ENCODE assay signal across 9 cellular contexts in genomic region chr9:749712-750111, GRCh38.
DNase-seq lines count a peak whose midpoint lies in the region; ATAC-seq and TF ChIP-seq lines count a peak whose summit lies in the region.
"Had no signal": no experiment of that assay in that cellular context is flagged by ENCODE, and none has a peak within 500 bp of the region (broad histone marks: within the 10 kb centered on the region; RNA-seq: fewer than 3 reads in every experiment).

No MANE protein-coding gene starts in this region.

- no peaks in the 10 kb centered on the region for H3K36me3 Mint-ChIP-seq in CD8-positive, alpha-beta memory T cell
- no peaks in the 10 kb centered on the region for H3K36me3 Mint-ChIP-seq in activated T-helper 1 cell treated with anti-CD3 and anti-CD28 coated beads, Interleukin-12 subunit alpha, Interleukin-12 subunit beta, Interleukin-2, Interleukin-4 antibody, amounts not matched to agents 30 ng/mL and 10 ng/mL and 1 ng/mL, durations not matched to agents 14 hours and 24 hours and 36 hours (ENCODE audit: low read depth)
- peaks cover 16% of the 10 kb centered on the region for H3K36me3 Mint-ChIP-seq in neural progenitor cell

- H3K4me3 Mint-ChIP-seq in CD8-positive, alpha-beta memory T cell = peak overlapping the region in 5 of 7 donors; percentile 17 to 68 (median 51)
- H3K4me3 Mint-ChIP-seq in activated T-helper 1 cell treated with anti-CD3 and anti-CD28 coated beads, Interleukin-12 subunit alpha, Interleukin-12 subunit beta, Interleukin-2, Interleukin-4 antibody, amounts not matched to agents 30 ng/mL and 10 ng/mL and 1 ng/mL, durations not matched to agents 14 hours and 24 hours and 36 hours = peak overlapping the region; percentile 33
- H3K4me3 Mint-ChIP-seq in neural progenitor cell = no peak overlapping the region

- H2AFZ ChIP-seq in IMR-90 (replicated peaks; ENCODE audit: low read length, poor library complexity) (no peak overlapping the region), neural progenitor cell (replicated peaks) (no peak overlapping the region)

- BruUV-seq in IMR-90 (replicated peaks; lab: Mats Ljungman, UMichigan) = no TSS peak

- peak overlapping the region; percentile 51; the same call in 1 of the 2 replicates for H3K4ac ChIP-seq in IMR-90 (ENCODE audit: low read depth, low read length)

- H3K4me1 ChIP-seq in CD8-positive, alpha-beta memory T cell (ENCODE audit: insufficient read depth, low read length) = peaks cover 32% of the 10 kb centered on the region
- H3K4me1 ChIP-seq in IMR-90 (ENCODE audit: control insufficient read depth, insufficient read depth, low read length) = peaks cover 20% of the 10 kb centered on the region
- H3K4me1 ChIP-seq in neural progenitor cell = no peaks in the 10 kb centered on the region

- no peak for TF ChIP-seq RAD21 in IMR-90 (IDR thresholded peaks at IDR 0.05; ENCODE audit: low read length)

- no peak overlapping the region for H3K4me3 ChIP-seq in CD8-positive, alpha-beta memory T cell (ENCODE audit: low read length)
- no peak overlapping the region for H3K4me3 ChIP-seq in IMR-90 (ENCODE audit: insufficient read depth, low read depth, low read length)
- H3K4me3 ChIP-seq in neural progenitor cell = no peak overlapping the region
- H3K4me3 ChIP-seq: K562 had no signal

- H2AK5ac ChIP-seq in IMR-90 (ENCODE audit: low read depth, low read length) = peak overlapping the region; percentile 86

- H4K5ac ChIP-seq in IMR-90 (ENCODE audit: low read depth, low read length) = peak overlapping the region; percentile 29; the same call in 1 of the 2 replicates

- CTCF ChIA-PET in CD8-positive, alpha-beta memory T cell (lab: Charles Lee) = interaction anchor here (1.7 kb wide), 1 partner anchor 8 kb away, joined by 3 read pairs; no protein-coding TSS in a partner anchor
- CTCF ChIA-PET in IMR-90 (lab: Yijun Ruan, JAX) = no interaction called here

- peak overlapping the region in 4 of 8 donors; percentile 5 to 47 (median 18) for H3K27ac Mint-ChIP-seq in CD8-positive, alpha-beta memory T cell
- H3K27ac Mint-ChIP-seq in activated T-helper 1 cell treated with anti-CD3 and anti-CD28 coated beads, Interleukin-12 subunit alpha, Interleukin-12 subunit beta, Interleukin-2, Interleukin-4 antibody, amounts not matched to agents 30 ng/mL and 10 ng/mL and 1 ng/mL, durations not matched to agents 14 hours and 24 hours and 36 hours = no peak overlapping the region
- no peak overlapping the region for H3K27ac Mint-ChIP-seq in neural progenitor cell

- 0 out of 2 replicates have a peak overlapping the region, but pooled peaks have one; percentile 25 for H3K23ac ChIP-seq in IMR-90 (ENCODE audit: low read depth, low read length)

- peaks cover 28 to 45% (median 45%) of the 10 kb centered on the region in 3 donors for H3K4me1 Mint-ChIP-seq in CD8-positive, alpha-beta memory T cell
- H3K4me1 Mint-ChIP-seq in activated T-helper 1 cell treated with anti-CD3 and anti-CD28 coated beads, Interleukin-12 subunit alpha, Interleukin-12 subunit beta, Interleukin-2, Interleukin-4 antibody, amounts not matched to agents 30 ng/mL and 10 ng/mL and 1 ng/mL, durations not matched to agents 14 hours and 24 hours and 36 hours (ENCODE audit: low read depth) = peaks cover 41% of the 10 kb centered on the region
- H3K4me1 Mint-ChIP-seq in neural progenitor cell = peaks cover 16% of the 10 kb centered on the region

- H3F3A ChIP-seq in neural progenitor cell (ENCODE audit: low read depth) = no peaks in the 10 kb centered on the region

- no peak for ATAC-seq in IMR-90 (ENCODE audit: low read depth)
- no peak for ATAC-seq in HG03025 (IDR thresholded peaks at IDR 0.05; ENCODE audit: low FRiP score, unreplicated experiment)
- ATAC-seq: K562 had no signal

- intact Hi-C loops in IMR-90 (cut with micrococcal nuclease) = loop anchor here (5.0 kb wide), 1 partner anchor 312 kb away; no protein-coding TSS in a partner anchor
- intact Hi-C loops in activated T-helper 1 cell treated with anti-CD3 and anti-CD28 coated beads, Interleukin-12 subunit alpha, Interleukin-12 subunit beta, Interleukin-2, Interleukin-4 antibody, amounts not matched to agents 30 ng/mL and 10 ng/mL and 1 ng/mL, durations not matched to agents 14 hours and 24 hours and 36 hours (cut with micrococcal nuclease) = loop anchor here (5.0 kb wide), 1 partner anchor 42 kb away; no protein-coding TSS in a partner anchor

- peaks cover 7% of the 10 kb centered on the region for H3K9me1 ChIP-seq in IMR-90 (ENCODE audit: insufficient read depth, low read length)

- H3K9me3 Mint-ChIP-seq in CD8-positive, alpha-beta memory T cell = no peaks in the 10 kb centered on the region
- no peaks in the 10 kb centered on the region for H3K9me3 Mint-ChIP-seq in activated T-helper 1 cell treated with anti-CD3 and anti-CD28 coated beads, Interleukin-12 subunit alpha, Interleukin-12 subunit beta, Interleukin-2, Interleukin-4 antibody, amounts not matched to agents 30 ng/mL and 10 ng/mL and 1 ng/mL, durations not matched to agents 14 hours and 24 hours and 36 hours
- no peaks in the 10 kb centered on the region for H3K9me3 Mint-ChIP-seq in neural progenitor cell

- H4K20me1 ChIP-seq in IMR-90 (ENCODE audit: insufficient read depth, low read length) = no peaks in the 10 kb centered on the region
- no peaks in the 10 kb centered on the region for H4K20me1 ChIP-seq in neural progenitor cell (ENCODE audit: low read depth)

- peaks cover 0 to 24% of the 10 kb centered on the region in 2 experiments; a peak in 1 of 4 replicates for H3K79me1 ChIP-seq in IMR-90 (ENCODE audit: low read depth in 1 of 2, low read length in 2 of 2)

- TF ChIP-seq CTCF in IMR-90 (conservative IDR thresholded peaks at IDR 0.05; ENCODE audit: low read depth, low read length) (no peak), neural progenitor cell (IDR thresholded peaks at IDR 0.05) (no peak)

- POLR2A ChIA-PET in CD8-positive, alpha-beta memory T cell (lab: Charles Lee) = no interaction called here
- POLR2A ChIA-PET in IMR-90 (lab: Charles Lee; ENCODE audit: unreplicated experiment) = no interaction called here

- peak overlapping the region; percentile 13 for H2BK5ac ChIP-seq in IMR-90 (ENCODE audit: low read depth, low read length, poor library complexity, severe bottlenecking)

- dilution Hi-C loops in IMR-90 (cut with HindIII; ENCODE audit: low sequenced_read_pairs, unreplicated experiment) = no loop called here

- no peak overlapping the region; the same call in 2 of the 3 replicates for H2BK15ac ChIP-seq in IMR-90 (ENCODE audit: low read depth, low read length)

- H4K91ac ChIP-seq in IMR-90 (ENCODE audit: insufficient read depth, low read depth, low read length) = no peak overlapping the region

- no peak overlapping the region for H2AK9ac ChIP-seq in IMR-90 (replicated peaks; ENCODE audit: low read depth, low read length, poor library complexity)

- no peak overlapping the region for H3K56ac ChIP-seq in IMR-90 (ENCODE audit: extremely low read depth, insufficient read depth, low read length)

- no peaks in the 10 kb centered on the region for H3K27me3 ChIP-seq in CD8-positive, alpha-beta memory T cell (ENCODE audit: insufficient read depth, low read length, poor library complexity, severe bottlenecking)
- H3K27me3 ChIP-seq in IMR-90 (ENCODE audit: control insufficient read depth, insufficient read depth, low read length) = no peaks in the 10 kb centered on the region
- no peaks in the 10 kb centered on the region for H3K27me3 ChIP-seq in neural progenitor cell

- H3K27ac ChIP-seq in CD8-positive, alpha-beta memory T cell (ENCODE audit: low read depth, low read length) = no peak overlapping the region
- H3K27ac ChIP-seq in IMR-90 (ENCODE audit: insufficient read depth, low read length) (no peak overlapping the region), neural progenitor cell (no peak overlapping the region)

- no peak overlapping the region for H4K8ac ChIP-seq in IMR-90 (ENCODE audit: low read depth in 2 of 2, low read length in 2 of 2)

- no peak overlapping the region for H3K18ac ChIP-seq in IMR-90 (ENCODE audit: low read depth, low read length)

- H3K36me3 ChIP-seq in CD8-positive, alpha-beta memory T cell (ENCODE audit: insufficient read depth, low read length) = no peaks in the 10 kb centered on the region
- H3K36me3 ChIP-seq in IMR-90 (ENCODE audit: control insufficient read depth, insufficient read depth, low read length) (peaks cover 14% of the 10 kb centered on the region), neural progenitor cell (no peaks in the 10 kb centered on the region)

- in situ Hi-C loops in IMR-90 (cut with MboI; ENCODE audit: low sequenced_read_pairs) = no loop called here

- H2BK120ac ChIP-seq in IMR-90 (ENCODE audit: low read depth, low read length) = peak overlapping the region; percentile 2; the same call in 1 of the 2 replicates

- WGBS in IMR-90 (ENCODE audit: extremely low coverage in 2 of 2, insufficient read length in 1 of 2), 2 experiments = 90% methylated on average over 2 of the region's 5 CpGs; no CpG with 5 or more reads in 1 of the 2 experiments

- DNase-seq in CD8-positive, alpha-beta memory T cell = peak in 2 of 5 donors; percentile 2 to 6
- DNase-seq in IMR-90 (no peak), neural progenitor cell (ENCODE audit: low spot score) (peak; percentile 16), pons (ENCODE audit: low spot score) (no peak), anterior cingulate cortex (lab: John Stamatoyannopoulos, UW) (no peak), RPMI8226 (no peak)
- peak; percentile 11 for DNase-seq in activated T-helper 1 cell treated with anti-CD3 and anti-CD28 coated beads, Interleukin-12 subunit alpha, Interleukin-12 subunit beta, Interleukin-2, Interleukin-4 antibody, amounts not matched to agents 30 ng/mL and 10 ng/mL and 1 ng/mL, durations not matched to agents 14 hours and 24 hours and 36 hours (ENCODE audit: low spot score)

- no peak overlapping the region for H2BK20ac ChIP-seq in IMR-90 (ENCODE audit: low read depth, low read length)

- H3K9me3 ChIP-seq in CD8-positive, alpha-beta memory T cell (ENCODE audit: low read length) = no peaks in the 10 kb centered on the region
- H3K9me3 ChIP-seq in IMR-90 (ENCODE audit: control insufficient read depth, insufficient read depth, low read length) (no peaks in the 10 kb centered on the region), neural progenitor cell (ENCODE audit: low read depth) (no peaks in the 10 kb centered on the region)

- no peak overlapping the region for H3K9ac ChIP-seq in IMR-90 (ENCODE audit: low read depth, low read length)
- H3K9ac ChIP-seq in neural progenitor cell = no peak overlapping the region

- peak overlapping the region; percentile 26; the same call in 1 of the 2 replicates for H3K14ac ChIP-seq in IMR-90 (replicated peaks; ENCODE audit: low read depth, low read length)

- peaks cover 0 to 4% of the 10 kb centered on the region in 2 donors for H3K27me3 Mint-ChIP-seq in CD8-positive, alpha-beta memory T cell
- H3K27me3 Mint-ChIP-seq in activated T-helper 1 cell treated with anti-CD3 and anti-CD28 coated beads, Interleukin-12 subunit alpha, Interleukin-12 subunit beta, Interleukin-2, Interleukin-4 antibody, amounts not matched to agents 30 ng/mL and 10 ng/mL and 1 ng/mL, durations not matched to agents 14 hours and 24 hours and 36 hours (ENCODE audit: insufficient read depth) = no peaks in the 10 kb centered on the region
- H3K27me3 Mint-ChIP-seq in neural progenitor cell (ENCODE audit: insufficient read depth, low read depth) = peaks cover 2% of the 10 kb centered on the region

- TF ChIP-seq POLR2A in IMR-90 (IDR thresholded peaks at IDR 0.05; ENCODE audit: low read depth, low read length) = no peak

- H3K4me2 ChIP-seq in IMR-90 (ENCODE audit: low read depth, low read length) = no peak overlapping the region
- H3K4me2 ChIP-seq in neural progenitor cell = no peak overlapping the region

- H3K79me2 ChIP-seq in neural progenitor cell (ENCODE audit: low read depth) = no peaks in the 10 kb centered on the region

Comparison
In these comparisons a context has a peak if more than half of its experiments do, and no peak if none do; other contexts are left out.
1. DNase-seq: peak in activated T-helper 1 cell treated with anti-CD3 and anti-CD28 coated beads, Interleukin-12 subunit alpha, Interleukin-12 subunit beta, Interleukin-2, Interleukin-4 antibody, amounts not matched to agents 30 ng/mL and 10 ng/mL and 1 ng/mL, durations not matched to agents 14 hours and 24 hours and 36 hours (single experiment) and neural progenitor cell (single experiment); none in IMR-90 (single experiment), pons (single experiment), anterior cingulate cortex (0 of 58) and RPMI8226 (single experiment).